In genomic region chr16:88815901-88816589, GRCh38 we compare ENCODE assay signal across 9 cellular contexts. TPM values are rescaled to one million over a fixed set of nuclear protein-coding genes. Genes with fewer than 3 reads are reported as not detected.
DNase-seq lines count a peak whose midpoint lies in the region; ATAC-seq and TF ChIP-seq lines count a peak whose summit lies in the region.
"Had no signal": no experiment of that assay in that cellular context is flagged by ENCODE, and none has a peak within 500 bp of the region (broad histone marks: within the 10 kb centered on the region; RNA-seq: fewer than 3 reads in every experiment).

No MANE protein-coding gene starts in this region.

- H2BK5ac ChIP-seq in H9 (ENCODE audit: insufficient read length, low read length), result no peak overlapping the region

- peaks cover 4% of the 10 kb centered on the region for H3K4me1 Mint-ChIP-seq in CD4-positive, alpha-beta T cell (ENCODE audit: low read depth)
- H3K4me1 Mint-ChIP-seq in H9, result peaks cover under 1 to 4% of the 10 kb centered on the region in 2 experiments; a peak in 2 of 4 replicates
- H3K4me1 Mint-ChIP-seq in MCF 10A (ENCODE audit: insufficient read depth, unreplicated experiment), result peaks cover 5% of the 10 kb centered on the region

- H3K9me3 ChIP-seq in CD4-positive, alpha-beta T cell (ENCODE audit: control insufficient read depth, low read length), result no peaks in the 10 kb centered on the region
- H3K9me3 ChIP-seq in H9 (ENCODE audit: control insufficient read depth, low read depth, low read length) (no peaks in the 10 kb centered on the region), mucosa of descending colon (no peaks in the 10 kb centered on the region)

- peak; percentile 19 for ATAC-seq in CD4-positive, alpha-beta T cell (ENCODE audit: poor library complexity)
- ATAC-seq in mucosa of descending colon, result no peak
- no peak for ATAC-seq in HG03097 (IDR thresholded peaks at IDR 0.05; ENCODE audit: low FRiP score, unreplicated experiment)
- no peak for ATAC-seq in GM21529 (IDR thresholded peaks at IDR 0.05; ENCODE audit: unreplicated experiment)
- ATAC-seq in GM19452 (IDR thresholded peaks at IDR 0.05; ENCODE audit: unreplicated experiment), result no peak

- no peak overlapping the region for H3K18ac ChIP-seq in H9 (ENCODE audit: insufficient read length, low read depth, low read length)

- no peak overlapping the region for H3K56ac ChIP-seq in H9 (ENCODE audit: insufficient read length, low read depth, low read length)

- no peak overlapping the region for H3K4me2 ChIP-seq in H9 (ENCODE audit: insufficient read depth, insufficient read length, low read length)

- H3K4me1 ChIP-seq in H9 (ENCODE audit: insufficient read depth, low read length) (no peaks in the 10 kb centered on the region), mucosa of descending colon (ENCODE audit: low read depth) (peaks cover 13% of the 10 kb centered on the region)

- peaks cover under 1% of the 10 kb centered on the region; the same call in 1 of the 2 replicates for H3K79me2 ChIP-seq in H9 (ENCODE audit: insufficient read depth, low read length)

- CTCF ChIA-PET in CD4-positive, alpha-beta T cell (lab: Charles Lee), result interaction anchor here (0.6 kb wide), 1 partner anchor 11 kb away, joined by 3 read pairs; no protein-coding TSS in a partner anchor
- CTCF ChIA-PET in MCF 10A (lab: Yijun Ruan, JAX), result interaction anchor here (0.6 to 6.2 kb wide), 6 partner anchors 42 to 1208 kb away, joined by 3 to 47 read pairs (median 4); partner anchors contain the start of genes GALNS and TRAPPC2L

- H2AFZ ChIP-seq in H9 (ENCODE audit: low read length), result no peak overlapping the region

- H4K91ac ChIP-seq in H9 (ENCODE audit: insufficient read length, low read depth, low read length), result no peak overlapping the region

- POLR2A ChIA-PET in CD4-positive, alpha-beta T cell (lab: Charles Lee), result no interaction called here
- POLR2A ChIA-PET in MCF 10A (lab: Yijun Ruan, JAX), result interaction anchor here (0.7 kb wide), 1 partner anchor 42 kb away, joined by 3 read pairs; no protein-coding TSS in a partner anchor

- H3K9me3 Mint-ChIP-seq in CD4-positive, alpha-beta T cell, result no peaks in the 10 kb centered on the region
- H3K9me3 Mint-ChIP-seq in H9, result no peaks in the 10 kb centered on the region
- H3K9me3 Mint-ChIP-seq in MCF 10A (ENCODE audit: unreplicated experiment), result no peaks in the 10 kb centered on the region
- H3K9me3 Mint-ChIP-seq: IgD-negative memory B cell had no signal

- H4K8ac ChIP-seq in H9 (replicated peaks; ENCODE audit: insufficient read length, low read depth, low read length), result no peak overlapping the region

- H2BK120ac ChIP-seq in H9 (ENCODE audit: low read depth, low read length, poor library complexity, severe bottlenecking), result no peak overlapping the region

- TF ChIP-seq CTCF in CD4-positive, alpha-beta T cell (IDR thresholded peaks at IDR 0.05), result peak; percentile 63
- TF ChIP-seq CTCF in H9 (conservative IDR thresholded peaks at IDR 0.05) (peak; percentile 86), MCF 10A (IDR thresholded peaks at IDR 0.05; ENCODE audit: unreplicated experiment) (peak; percentile 91), mucosa of descending colon (IDR thresholded peaks at IDR 0.05) (peak; percentile 76)

- peaks cover 4% of the 10 kb centered on the region for H3K36me3 Mint-ChIP-seq in CD4-positive, alpha-beta T cell (ENCODE audit: low read depth)
- H3K36me3 Mint-ChIP-seq in H9 (ENCODE audit: insufficient read depth in 1 of 3, low read depth in 3 of 3), result no peaks in the 10 kb centered on the region
- peaks cover 19% of the 10 kb centered on the region for H3K36me3 Mint-ChIP-seq in MCF 10A (ENCODE audit: insufficient read depth, unreplicated experiment)
- H3K36me3 Mint-ChIP-seq: IgD-negative memory B cell had no signal

- no peaks in the 10 kb centered on the region for H3K27me3 ChIP-seq in CD4-positive, alpha-beta T cell (ENCODE audit: control insufficient read depth, insufficient read depth, low read length)
- H3K27me3 ChIP-seq in H9 (ENCODE audit: insufficient read depth, low read length), result no peaks in the 10 kb centered on the region

- BruUV-seq in MCF 10A (replicated peaks; lab: Mats Ljungman, UMichigan), result no TSS peak

- H3K27me3 Mint-ChIP-seq in CD4-positive, alpha-beta T cell, result no peaks in the 10 kb centered on the region
- no peaks in the 10 kb centered on the region; the same call in 1 of the 2 replicates for H3K27me3 Mint-ChIP-seq in H9 (ENCODE audit: low read depth)
- H3K27me3 Mint-ChIP-seq in MCF 10A (ENCODE audit: insufficient read depth, unreplicated experiment), result no peaks in the 10 kb centered on the region
- H3K27me3 Mint-ChIP-seq: IgD-negative memory B cell had no signal

- H4K20me1 ChIP-seq in H9 (ENCODE audit: control insufficient read depth, insufficient read depth, insufficient read length), result no peaks in the 10 kb centered on the region

- WGBS in H9 (ENCODE audit: extremely low coverage, insufficient read length, low lambda C conversion rate), result no CpG with 5 or more reads among the region's 19 CpGs

- H2AK5ac ChIP-seq in H9 (ENCODE audit: insufficient read length, low read length), result no peak overlapping the region

- H2BK20ac ChIP-seq in H9 (ENCODE audit: low read depth, low read length, poor library complexity, severe bottlenecking), result no peak overlapping the region

- H3K4me3 Mint-ChIP-seq in CD4-positive, alpha-beta T cell, result no peak overlapping the region
- H3K4me3 Mint-ChIP-seq in H9, result no peak overlapping the region
- no peak overlapping the region for H3K4me3 Mint-ChIP-seq in MCF 10A (ENCODE audit: unreplicated experiment)

- no peak overlapping the region for H3K4me3 ChIP-seq in mucosa of descending colon

- in situ Hi-C loops in SK-MEL-5 (cut with HindIII; ENCODE audit: low pct_unique_long_range_greater_than_20kb, low sequenced_read_pairs), result no loop called here

- H3T11ph ChIP-seq in H9 (ENCODE audit: low read length), result no peak overlapping the region

- peaks cover 2% of the 10 kb centered on the region for H3K23me2 ChIP-seq in H9 (ENCODE audit: insufficient read length, low read depth, low read length, poor library complexity, severe bottlenecking)

- intact Hi-C loops in CD4-positive, alpha-beta T cell (cut with DNase I, micrococcal nuclease), result loop anchor here in 1 of 2 experiments (1.0 to 5.0 kb wide), 3 partner anchors 126 to 400 kb away; no protein-coding TSS in a partner anchor
- intact Hi-C loops in MCF 10A (cut with micrococcal nuclease) (loop anchor here (1.0 kb wide), 1 partner anchor 351 kb away; no protein-coding TSS in a partner anchor), mucosa of descending colon (cut with DNase I, micrococcal nuclease) (no loop called here)

- H2BK12ac ChIP-seq in H9 (ENCODE audit: insufficient read length, low read depth, low read length), result no peak overlapping the region

- no peaks in the 10 kb centered on the region for H3K79me1 ChIP-seq in H9 (ENCODE audit: insufficient read depth, low read depth, low read length, poor library complexity, severe bottlenecking)

- H4K5ac ChIP-seq in H9 (ENCODE audit: insufficient read length, low read depth, low read length), result no peak overlapping the region

- H3K9ac ChIP-seq in H9 (ENCODE audit: extremely low read depth, insufficient read length, low read length), result no peak overlapping the region

- no peaks in the 10 kb centered on the region for H3K36me3 ChIP-seq in mucosa of descending colon (ENCODE audit: low read depth)

- no peak overlapping the region; the same call in 1 of the 2 replicates for H3K14ac ChIP-seq in H9 (ENCODE audit: insufficient read depth, low read length)

- no peak overlapping the region for H3K4ac ChIP-seq in H9 (ENCODE audit: low read depth, low read length)

- no peak overlapping the region for H2BK15ac ChIP-seq in H9 (ENCODE audit: low read depth, low read length)

- peak in 8 of 10 experiments; percentile 29 to 63 (median 45) for DNase-seq in CD4-positive, alpha-beta T cell
- DNase-seq in H9 (peak; percentile 76), SK-MEL-5 (ENCODE audit: low read depth, low spot score) (peak; percentile 45), MCF 10A (ENCODE audit: unreplicated experiment) (peak; percentile 43), mucosa of descending colon (peak; percentile 58 to 73 (median 63))

- no peak overlapping the region for H3K27ac ChIP-seq in CD4-positive, alpha-beta T cell (ENCODE audit: low read depth, low read length)
- no peak overlapping the region for H3K27ac ChIP-seq in H9 (ENCODE audit: insufficient read length, low read depth, low read length)

- H3K27ac Mint-ChIP-seq in CD4-positive, alpha-beta T cell, result no peak overlapping the region
- H3K27ac Mint-ChIP-seq in H9 (no peak overlapping the region; a peak in 2 of 7 replicates), MCF 10A (ENCODE audit: low read depth, unreplicated experiment) (no peak overlapping the region)

- H3K23ac ChIP-seq in H9 (ENCODE audit: insufficient read length, low read depth, low read length), result no peak overlapping the region

RNA-seq across cellular contexts. Expression of gene APRT, which starts 4.3 kb away (rescaled TPM):
- 100 to 1,000 TPM; 153 to 154 TPM for total RNA-seq in CD4-positive, alpha-beta T cell
- total RNA-seq in H9 (2021) (246 and 254 TPM in 2 replicates), MCF 10A (2022) (231 and 248 TPM in 2 replicates), mucosa of descending colon (100 to 1,000 TPM in 2 of 3 donors, 10 to 100 TPM in 1; 76.5 to 185 (median 113) TPM)
- total RNA-seq in SK-MEL-5 (2014; rRNA removed; shearing (Covaris generic)), result 209 and 226 TPM in 2 replicates
- polyA plus RNA-seq in SK-MEL-5 (2015; cell fraction: cytosol; rRNA removed), result 209 and 249 TPM in 2 replicates
- polyA plus RNA-seq in SK-MEL-5 (2015; cell fraction: nucleus; rRNA removed), result 99.4 and 110 TPM in 2 replicates

RNA-seq across cellular contexts. Expression of gene CDT1, which starts 12.5 kb away (rescaled TPM):
- 1 to 10 TPM in 1 of 2 experiments, under 1 TPM in 1; 0.47 to 1.0 TPM for total RNA-seq in CD4-positive, alpha-beta T cell
- 74.1 and 79.7 TPM in 2 replicates for total RNA-seq in H9 (2021)
- 13.8 and 17.4 TPM in 2 replicates for total RNA-seq in SK-MEL-5 (2014; rRNA removed; shearing (Covaris generic))
- 38.1 and 45.4 TPM in 2 replicates for polyA plus RNA-seq in SK-MEL-5 (2015; cell fraction: cytosol; rRNA removed)
- 10.3 and 23.5 TPM in 2 replicates for polyA plus RNA-seq in SK-MEL-5 (2015; cell fraction: nucleus; rRNA removed)
- total RNA-seq in MCF 10A (2022), result 5.3 and 16.6 TPM in 2 replicates
- total RNA-seq in mucosa of descending colon, result 10 to 100 TPM in 1 of 3 donors, 1 to 10 TPM in 2; 2.9 to 20.9 (median 7.6) TPM

RNA-seq across cellular contexts. Expression of gene PIEZO1, which starts 31.0 kb away (rescaled TPM):
- 100 to 1,000 TPM; 142 to 146 TPM for total RNA-seq in CD4-positive, alpha-beta T cell
- total RNA-seq in H9 (2021), result 67.8 and 71.1 TPM in 2 replicates
- 44.1 and 48.7 TPM in 2 replicates for total RNA-seq in SK-MEL-5 (2014; rRNA removed; shearing (Covaris generic))
- 84.8 and 136 TPM in 2 replicates for polyA plus RNA-seq in SK-MEL-5 (2015; cell fraction: cytosol; rRNA removed)
- polyA plus RNA-seq in SK-MEL-5 (2015; cell fraction: nucleus; rRNA removed), result 236 and 297 TPM in 2 replicates
- total RNA-seq in MCF 10A (2022), result 193 and 195 TPM in 2 replicates
- total RNA-seq in mucosa of descending colon, result 100 to 1,000 TPM in 2 of 3 donors, 10 to 100 TPM in 1; 71.4 to 218 (median 129) TPM

RNA-seq across cellular contexts. Expression of gene GALNS, which starts 40.7 kb away (rescaled TPM):
- total RNA-seq in CD4-positive, alpha-beta T cell, result 10 to 100 TPM; 18.4 to 19.7 TPM
- 20.0 and 20.3 TPM in 2 replicates for total RNA-seq in H9 (2021)
- total RNA-seq in SK-MEL-5 (2014; rRNA removed; shearing (Covaris generic)), result 15.2 and 15.4 TPM in 2 replicates
- 75.3 and 80.6 TPM in 2 replicates for polyA plus RNA-seq in SK-MEL-5 (2015; cell fraction: cytosol; rRNA removed)
- 31.6 and 36.5 TPM in 2 replicates for polyA plus RNA-seq in SK-MEL-5 (2015; cell fraction: nucleus; rRNA removed)
- 26.0 and 31.6 TPM in 2 replicates for total RNA-seq in MCF 10A (2022)
- 10 to 100 TPM; 37.4 to 65.3 (median 44.0) TPM for total RNA-seq in mucosa of descending colon

RNA-seq across cellular contexts. Expression of gene TRAPPC2L, which starts 40.9 kb away (rescaled TPM):
- total RNA-seq in CD4-positive, alpha-beta T cell, result 10 to 100 TPM; 48.0 to 48.2 TPM
- total RNA-seq in H9 (2021) (90.3 and 102 TPM in 2 replicates), MCF 10A (2022) (35.6 and 42.6 TPM in 2 replicates), mucosa of descending colon (10 to 100 TPM; 30.6 to 57.9 (median 40.7) TPM)
- total RNA-seq in SK-MEL-5 (2014; rRNA removed; shearing (Covaris generic)), result 79.3 and 86.0 TPM in 2 replicates
- polyA plus RNA-seq in SK-MEL-5 (2015; cell fraction: cytosol; rRNA removed), result 69.7 and 75.2 TPM in 2 replicates
- polyA plus RNA-seq in SK-MEL-5 (2015; cell fraction: nucleus; rRNA removed), result 164 and 174 TPM in 2 replicates
